19 cellular contexts compared by ENCODE assay signal in the genomic region with DNA sequence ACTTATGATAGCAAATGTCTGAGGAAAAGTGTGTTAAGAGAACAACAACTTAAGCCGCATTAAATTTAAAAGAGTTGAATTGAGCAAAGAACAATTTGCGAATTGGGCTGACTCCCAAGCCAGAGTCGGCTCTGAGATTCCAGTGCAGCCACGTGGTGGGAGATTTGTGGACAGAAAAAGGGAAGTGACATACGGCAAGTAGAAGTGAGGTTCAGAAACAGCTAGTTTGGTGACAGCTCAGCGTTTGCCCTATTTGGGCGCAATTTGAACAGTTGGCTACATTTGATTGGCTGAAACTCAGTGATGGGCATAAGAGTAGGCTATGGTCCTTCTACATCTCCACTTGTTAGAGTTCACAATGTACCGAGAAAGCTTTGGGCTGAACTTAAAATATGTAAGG.
"Had no signal": no experiment of that assay in that cellular context is flagged by ENCODE, and none has a peak within 500 bp of the region (broad histone marks: within the 10 kb centered on the region; RNA-seq: fewer than 3 reads in every experiment).

No MANE protein-coding gene starts in this region.

- H3K36me3 Mint-ChIP-seq: natural killer cell treated with Interleukin-12 subunit alpha and Interleukin-12 subunit beta and Interleukin-15 and Interleukin-18, amount 100 ng/mL, for 72 hours had no signal

- H3K4me1 ChIP-seq: adrenal gland, heart right ventricle, left lung had no signal

- H3K4me3 Mint-ChIP-seq: activated B cell treated with CpG ODN at 0.5 μM for 24 hours; activated CD4-positive, alpha-beta T cell treated with anti-CD3 and anti-CD28 coated beads, Interleukin-2, amount 10 ng/mL, durations not matched to agents 7 days and 5 days; memory B cell; natural killer cell treated with Interleukin-12 subunit alpha and Interleukin-12 subunit beta and Interleukin-15 and Interleukin-18, amount 100 ng/mL, for 72 hours; stimulated activated naive CD8-positive, alpha-beta T cell treated with anti-CD3 and anti-CD28 coated beads, Interleukin-15, Interleukin-2, amounts not matched to agents 100 ng/mL and 50 ng/mL, for 24 hours had no signal

- H3K36me3 ChIP-seq: adrenal gland, heart right ventricle, left lung had no signal

- H3K27ac ChIP-seq: adrenal gland, heart right ventricle, left lung had no signal

- DNase-seq: activated B cell treated with CpG ODN at 0.5 μM for 24 hours; activated CD4-positive, alpha-beta T cell treated with anti-CD3 and anti-CD28 coated beads, Interleukin-2, amount 10 ng/mL, durations not matched to agents 7 days and 5 days; activated CD8-positive, alpha-beta memory T cell treated with anti-CD3 and anti-CD28 coated beads for 24 hours; activated naive CD4-positive, alpha-beta T cell treated with anti-CD3 and anti-CD28 coated beads, Interleukin-2, amount 50 U/mL, for 16 hours; adrenal gland; central memory CD4-positive, alpha-beta T cell; cortex of kidney; effector CD8-positive, alpha-beta T cell; foreskin melanocyte; heart right ventricle; islet precursor cell; left lung; occipital lobe; stimulated activated CD4-positive, alpha-beta T cell treated with anti-CD3 and anti-CD28 coated beads, Interleukin-4, amount 100 ng/mL, for 1 hour; stimulated activated CD8-positive, alpha-beta memory T cell treated with anti-CD3 and anti-CD28 coated beads, Interleukin-4, amount 100 ng/mL, for 48 hours; T-helper 9 cell had no signal

- H3K4me3 ChIP-seq: adrenal gland, heart right ventricle, left lung had no signal

- H3K9me3 Mint-ChIP-seq: activated B cell treated with CpG ODN at 0.5 μM for 24 hours; memory B cell; natural killer cell treated with Interleukin-12 subunit alpha and Interleukin-12 subunit beta and Interleukin-15 and Interleukin-18, amount 100 ng/mL, for 72 hours; stimulated activated naive CD8-positive, alpha-beta T cell treated with anti-CD3 and anti-CD28 coated beads, Interleukin-15, Interleukin-2, amounts not matched to agents 100 ng/mL and 50 ng/mL, for 24 hours had no signal

- ATAC-seq: heart right ventricle; left lung; natural killer cell treated with Interleukin-12 subunit alpha and Interleukin-12 subunit beta and Interleukin-15 and Interleukin-18, amount 100 ng/mL, for 72 hours had no signal

- H3K27ac Mint-ChIP-seq: activated B cell treated with CpG ODN at 0.5 μM for 24 hours; activated CD4-positive, alpha-beta T cell treated with anti-CD3 and anti-CD28 coated beads, Interleukin-2, amount 10 ng/mL, durations not matched to agents 7 days and 5 days; memory B cell; natural killer cell treated with Interleukin-12 subunit alpha and Interleukin-12 subunit beta and Interleukin-15 and Interleukin-18, amount 100 ng/mL, for 72 hours; stimulated activated naive CD8-positive, alpha-beta T cell treated with anti-CD3 and anti-CD28 coated beads, Interleukin-15, Interleukin-2, amounts not matched to agents 100 ng/mL and 50 ng/mL, for 24 hours had no signal

- H3K4me1 Mint-ChIP-seq: activated B cell treated with CpG ODN at 0.5 μM for 24 hours had no signal

- H3K27me3 ChIP-seq: adrenal gland, heart right ventricle, left lung had no signal

- H3K9me3 ChIP-seq: adrenal gland, heart right ventricle, left lung had no signal

- H3K27me3 Mint-ChIP-seq: activated B cell treated with CpG ODN at 0.5 μM for 24 hours; activated CD4-positive, alpha-beta T cell treated with anti-CD3 and anti-CD28 coated beads, Interleukin-2, amount 10 ng/mL, durations not matched to agents 7 days and 5 days; memory B cell; natural killer cell treated with Interleukin-12 subunit alpha and Interleukin-12 subunit beta and Interleukin-15 and Interleukin-18, amount 100 ng/mL, for 72 hours; stimulated activated naive CD8-positive, alpha-beta T cell treated with anti-CD3 and anti-CD28 coated beads, Interleukin-15, Interleukin-2, amounts not matched to agents 100 ng/mL and 50 ng/mL, for 24 hours had no signal
